9 cellular contexts compared by ENCODE assay signal in the genomic region with DNA sequence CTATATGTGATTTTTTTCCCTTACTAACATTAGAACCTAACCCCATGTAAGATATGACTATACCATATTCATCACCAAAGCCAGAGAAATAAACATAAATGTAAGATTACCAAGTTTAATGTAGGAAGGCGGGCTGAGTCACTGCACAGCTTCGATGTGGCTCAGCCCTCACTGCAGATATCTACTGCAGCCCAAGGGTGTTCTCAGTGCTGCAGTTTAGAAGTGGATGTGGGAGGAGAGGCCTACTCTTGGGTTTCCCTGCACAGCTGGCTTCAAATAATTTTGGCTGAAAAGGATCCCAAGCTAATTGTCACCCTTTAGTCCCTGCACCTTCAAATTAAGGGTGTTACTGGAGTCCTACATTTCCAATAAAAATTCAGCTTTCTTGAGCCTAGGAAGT. TPM values are rescaled to one million over a fixed set of nuclear protein-coding genes. Genes with fewer than 3 reads are reported as not detected.
A peak's percentile ranks its signal among the peaks of the same experiment; 100 is the strongest.
DNase-seq lines count a peak whose midpoint lies in the region; ATAC-seq and TF ChIP-seq lines count a peak whose summit lies in the region.
"Had no signal": no experiment of that assay in that cellular context is flagged by ENCODE, and none has a peak within 500 bp of the region (broad histone marks: within the 10 kb centered on the region; RNA-seq: fewer than 3 reads in every experiment).

No MANE protein-coding gene starts in this region.

- TF ChIP-seq EP300 in suprapubic skin (IDR thresholded peaks at IDR 0.05): no peak

- H3K9me3 Mint-ChIP-seq in activated naive CD4-positive, alpha-beta T cell treated with anti-CD3 and anti-CD28 coated beads, Interleukin-2, amount 10 ng/mL, durations not matched to agents 7 days and 5 days: no peaks in the 10 kb centered on the region

- 71% methylated on average over 2 of the region's 2 CpGs for WGBS in suprapubic skin

- no peak overlapping the region for H3K4me3 Mint-ChIP-seq in activated naive CD4-positive, alpha-beta T cell treated with anti-CD3 and anti-CD28 coated beads, Interleukin-2, amount 10 ng/mL, durations not matched to agents 7 days and 5 days

- H3K4me1 ChIP-seq in suprapubic skin: peaks cover 43% of the 10 kb centered on the region

- H3K4me3 ChIP-seq in GM12865 (ENCODE audit: low read depth, low read length) (no peak overlapping the region), suprapubic skin (no peak overlapping the region)

- no peak overlapping the region for H3K27ac ChIP-seq in suprapubic skin

- no peaks in the 10 kb centered on the region for H3K9me3 ChIP-seq in suprapubic skin

- H3K36me3 Mint-ChIP-seq in activated naive CD4-positive, alpha-beta T cell treated with anti-CD3 and anti-CD28 coated beads, Interleukin-2, amount 10 ng/mL, durations not matched to agents 7 days and 5 days: peaks cover 30% of the 10 kb centered on the region

- peaks cover 14% of the 10 kb centered on the region for H3K36me3 ChIP-seq in suprapubic skin

- no peaks in the 10 kb centered on the region for H3K27me3 Mint-ChIP-seq in activated naive CD4-positive, alpha-beta T cell treated with anti-CD3 and anti-CD28 coated beads, Interleukin-2, amount 10 ng/mL, durations not matched to agents 7 days and 5 days

- peaks cover 49% of the 10 kb centered on the region for H3K4me1 Mint-ChIP-seq in activated naive CD4-positive, alpha-beta T cell treated with anti-CD3 and anti-CD28 coated beads, Interleukin-2, amount 10 ng/mL, durations not matched to agents 7 days and 5 days

- TF ChIP-seq CTCF in GM12865 (IDR thresholded peaks at IDR 0.05; ENCODE audit: insufficient read depth, low read depth, low read length, missing control alignments) (no peak), suprapubic skin (IDR thresholded peaks at IDR 0.05) (no peak)

- no peaks in the 10 kb centered on the region for H3K27me3 ChIP-seq in suprapubic skin

- no peak for TF ChIP-seq POLR2A in suprapubic skin (IDR thresholded peaks at IDR 0.05)

- H3K27ac Mint-ChIP-seq in activated naive CD4-positive, alpha-beta T cell treated with anti-CD3 and anti-CD28 coated beads, Interleukin-2, amount 10 ng/mL, durations not matched to agents 7 days and 5 days: peak overlapping the region; percentile 13

- peak; percentile 10 for ATAC-seq in HG03175 (IDR thresholded peaks at IDR 0.05; ENCODE audit: unreplicated experiment)
- ATAC-seq in sciatic nerve: no peak
- no peak for ATAC-seq in HG02981 (IDR thresholded peaks at IDR 0.05; ENCODE audit: unreplicated experiment)

- CTCF ChIA-PET in activated naive CD4-positive, alpha-beta T cell treated with anti-CD3 and anti-CD28 coated beads, Interleukin-2, amount 10 ng/mL, durations not matched to agents 7 days and 5 days (lab: Charles Lee): interaction anchor here (1.1 to 1.2 kb wide), 2 partner anchors 28 to 120 kb away, joined by 4 to 6 read pairs; partner anchors contain the start of gene ATOSA

- DNase-seq in GM12865 (ENCODE audit: low read depth): peak; percentile 57
- DNase-seq in activated naive CD4-positive, alpha-beta T cell treated with anti-CD3 and anti-CD28 coated beads, Interleukin-2, amount 10 ng/mL, durations not matched to agents 7 days and 5 days: no peak
- peak; percentile 28 for DNase-seq in occipital lobe (lab: John Stamatoyannopoulos, UW)
- DNase-seq in sciatic nerve (ENCODE audit: low spot score): no peak
- no peak for DNase-seq in NOMO-1 treated with dmso at 0.1 percent for 144 hours (lab: John Stamatoyannopoulos, UW; ENCODE audit: unreplicated experiment)
- DNase-seq in suprapubic skin (ENCODE audit: low spot score in 2 of 2): no peak
- DNase-seq: NCI-H748 treated with DMSO at 0.1 percent for 48 hours had no signal

- intact Hi-C loops in sciatic nerve (cut with DNase I): no loop called here

RNA-seq across cellular contexts. Expression of gene ARPP19, which starts 9.2 kb away (rescaled TPM):
- 192 TPM for total RNA-seq in occipital lobe
- 191 TPM for total RNA-seq in sciatic nerve
- total RNA-seq in suprapubic skin: 10 to 100 TPM; 69.5 to 96.5 (median 86.8) TPM

RNA-seq across cellular contexts. Expression of gene MYO5A, which starts 30.9 kb away (rescaled TPM):
- 155 TPM for total RNA-seq in occipital lobe
- total RNA-seq in sciatic nerve: 30.2 TPM
- 10 to 100 TPM; 37.4 to 73.7 (median 47.0) TPM for total RNA-seq in suprapubic skin

Comparison
In these comparisons a context has a peak if more than half of its experiments do, and no peak if none do; other contexts are left out.
1. DNase-seq: peak in GM12865 (single experiment) and occipital lobe (single experiment); none in activated naive CD4-positive, alpha-beta T cell treated with anti-CD3 and anti-CD28 coated beads, Interleukin-2, amount 10 ng/mL, durations not matched to agents 7 days and 5 days (single experiment), sciatic nerve (single experiment), NOMO-1 treated with dmso at 0.1 percent for 144 hours (single experiment) and suprapubic skin (0 of 2).